17 cellular contexts compared by ENCODE assay signal in the genomic region with DNA sequence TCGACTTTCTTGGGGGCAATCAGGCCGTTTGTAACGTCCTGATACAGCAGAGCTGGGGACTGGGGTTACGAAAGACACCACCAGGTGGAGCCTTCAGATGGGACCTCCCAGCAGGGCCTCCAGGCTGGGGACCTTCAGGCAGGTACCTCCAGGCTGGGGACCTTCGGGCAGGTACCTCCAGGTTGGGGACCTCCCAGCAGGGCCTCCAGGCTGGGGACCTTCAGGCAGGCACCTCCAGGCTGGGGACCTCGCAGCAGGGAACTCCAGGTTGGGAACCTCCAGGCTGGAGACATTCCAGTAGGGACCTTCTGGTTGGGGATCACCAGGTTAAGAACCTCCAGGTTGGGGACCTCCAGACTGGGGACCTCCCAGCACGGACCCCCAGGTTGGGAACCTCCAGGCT. TPM values are rescaled to one million over a fixed set of nuclear protein-coding genes. Genes with fewer than 3 reads are reported as not detected.
DNase-seq lines count a peak whose midpoint lies in the region; TF ChIP-seq lines count a peak whose summit lies in the region.
"Had no signal": no experiment of that assay in that cellular context is flagged by ENCODE, and none has a peak within 500 bp of the region (broad histone marks: within the 10 kb centered on the region; RNA-seq: fewer than 3 reads in every experiment).

No MANE protein-coding gene starts in this region.

- no peaks in the 10 kb centered on the region for H3K4me1 Mint-ChIP-seq in chondrocyte (ENCODE audit: low read depth)

- H2BK5ac ChIP-seq in neuronal stem cell (ENCODE audit: low read length), result peak overlapping the region; percentile 43

- peak; percentile 44 for TF ChIP-seq CTCF in chondrocyte (IDR thresholded peaks at IDR 0.05)

- H3K4me1 ChIP-seq in Karpas-422 (ENCODE audit: low read length) (peaks cover 37% of the 10 kb centered on the region), neuronal stem cell (ENCODE audit: control insufficient read depth in 2 of 2, insufficient read depth in 1 of 2, low read depth in 1 of 2, low read length in 2 of 2) (peaks cover under 1 to 2% of the 10 kb centered on the region in 2 donors)

- H3K4me3 Mint-ChIP-seq in chondrocyte (ENCODE audit: unreplicated experiment), result no peak overlapping the region
- H3K4me3 Mint-ChIP-seq: activated CD4-positive, alpha-beta memory T cell treated with anti-CD3 and anti-CD28 coated beads for 36 hours had no signal

- no peak overlapping the region for H3K4ac ChIP-seq in neuronal stem cell (ENCODE audit: low read length)

- H4K20me1 ChIP-seq in Karpas-422 (ENCODE audit: insufficient read depth, low read depth, low read length), result peaks cover 79% of the 10 kb centered on the region

- H3K9me2 ChIP-seq in Karpas-422 (replicated peaks; ENCODE audit: insufficient read depth, low read length), result no peaks in the 10 kb centered on the region

- H3K27me3 ChIP-seq in Karpas-422 (ENCODE audit: low read length) (no peaks in the 10 kb centered on the region; the same call in 1 of the 2 replicates), neuronal stem cell (ENCODE audit: control insufficient read depth in 3 of 3, insufficient read depth in 3 of 3, low read depth in 1 of 3, low read length in 3 of 3) (no peaks in the 10 kb centered on the region)
- H3K27me3 ChIP-seq: ovary had no signal

- H3K4me3 ChIP-seq in Karpas-422 (ENCODE audit: low read length) (no peak overlapping the region), neuronal stem cell (ENCODE audit: low read length in 2 of 2) (no peak overlapping the region)
- H3K4me3 ChIP-seq: ovary had no signal

- H3K4me2 ChIP-seq in Karpas-422 (ENCODE audit: low read depth, low read length, poor library complexity, severe bottlenecking) (no peak overlapping the region), neuronal stem cell (ENCODE audit: insufficient read depth, low read length, poor library complexity, severe bottlenecking) (no peak overlapping the region)

- DNase-seq in DMS53 (lab: John Stamatoyannopoulos, UW) (peak; percentile 20), DMS53 treated with DMSO at 0.1 percent for 48 hours (lab: John Stamatoyannopoulos, UW; ENCODE audit: unreplicated experiment) (no peak), Karpas-422 (peak; percentile 80), chondrocyte (ENCODE audit: low spot score) (peak; percentile 82), neuronal stem cell (ENCODE audit: low spot score) (no peak), NCI-H446 (lab: John Stamatoyannopoulos, UW) (no peak), AML-193 (lab: John Stamatoyannopoulos, UW) (no peak), NOMO-1 treated with dmso at 0.1 percent for 144 hours (lab: John Stamatoyannopoulos, UW; ENCODE audit: unreplicated experiment) (no peak)
- DNase-seq: activated CD4-positive, alpha-beta memory T cell treated with anti-CD3 and anti-CD28 coated beads for 36 hours; COR-L47; NCI-H1105; NCI-H446 treated with DMSO at 0.1 percent for 48 hours had no signal

- H3K36me3 ChIP-seq in Karpas-422 (ENCODE audit: insufficient read depth, low read length) (no peaks in the 10 kb centered on the region), neuronal stem cell (replicated peaks in 1 of 2; ENCODE audit: control insufficient read depth in 2 of 2, insufficient read depth in 2 of 2, low read length in 2 of 2) (peaks cover 23 to 84% of the 10 kb centered on the region in 2 donors)
- H3K36me3 ChIP-seq: ovary had no signal

- no peak overlapping the region for H3K18ac ChIP-seq in neuronal stem cell (ENCODE audit: low read length)

- peak overlapping the region; percentile 18 for H2AK5ac ChIP-seq in neuronal stem cell (ENCODE audit: low read depth, low read length)

- H2BK15ac ChIP-seq in neuronal stem cell (ENCODE audit: low read length), result no peak overlapping the region

- no peak overlapping the region for H4K8ac ChIP-seq in neuronal stem cell (ENCODE audit: low read depth, low read length)

- H3K79me2 ChIP-seq in Karpas-422 (ENCODE audit: low read length), result no peaks in the 10 kb centered on the region

- H3K23ac ChIP-seq in neuronal stem cell (ENCODE audit: low read depth, low read length, poor library complexity), result no peak overlapping the region

- H2BK12ac ChIP-seq in neuronal stem cell (ENCODE audit: low read length), result no peak overlapping the region

- no peaks in the 10 kb centered on the region for H3K27me3 Mint-ChIP-seq in chondrocyte (ENCODE audit: low read depth)
- H3K27me3 Mint-ChIP-seq: activated CD4-positive, alpha-beta memory T cell treated with anti-CD3 and anti-CD28 coated beads for 36 hours had no signal

- WGBS in neuronal stem cell (ENCODE audit: extremely low coverage in 2 of 2, insufficient read length in 2 of 2, insufficient replicate concordance in 1 of 2), 2 donors, result no CpG with 5 or more reads among the region's 7 CpGs

- H3K9me3 ChIP-seq in Karpas-422 (ENCODE audit: low read length) (no peaks in the 10 kb centered on the region), neuronal stem cell (replicated peaks in 1 of 2; ENCODE audit: control insufficient read depth in 2 of 2, insufficient read depth in 1 of 2, low read depth in 1 of 2, low read length in 2 of 2) (peaks cover 12 to 21% of the 10 kb centered on the region in 2 donors)
- H3K9me3 ChIP-seq: ovary had no signal

- peaks cover 7% of the 10 kb centered on the region for H3K36me3 Mint-ChIP-seq in chondrocyte (ENCODE audit: low read depth)

- H3K14ac ChIP-seq in neuronal stem cell (ENCODE audit: low read length), result no peak overlapping the region

- H3K9me3 Mint-ChIP-seq in chondrocyte (ENCODE audit: low read depth), result no peaks in the 10 kb centered on the region

- peaks cover 41% of the 10 kb centered on the region for H3K79me1 ChIP-seq in neuronal stem cell (ENCODE audit: low read depth, low read length)

- H3K27ac ChIP-seq in Karpas-422 (ENCODE audit: low read length) (no peak overlapping the region), neuronal stem cell (replicated peaks; ENCODE audit: low read length) (no peak overlapping the region)
- H3K27ac ChIP-seq: ovary had no signal

- H4K91ac ChIP-seq in neuronal stem cell (ENCODE audit: low read depth, low read length, poor library complexity), result no peak overlapping the region

- H3K27ac Mint-ChIP-seq in chondrocyte (ENCODE audit: unreplicated experiment), result no peak overlapping the region
- H3K27ac Mint-ChIP-seq: activated CD4-positive, alpha-beta memory T cell treated with anti-CD3 and anti-CD28 coated beads for 36 hours had no signal

- H2BK120ac ChIP-seq in neuronal stem cell (ENCODE audit: low read depth, low read length), result no peak overlapping the region

- H3K9ac ChIP-seq in Karpas-422 (ENCODE audit: low read length), result no peak overlapping the region
- H3K9ac ChIP-seq in neuronal stem cell (ENCODE audit: low read depth, low read length, poor library complexity), result no peak overlapping the region

- H2AFZ ChIP-seq in Karpas-422 (ENCODE audit: low read length), result no peak overlapping the region
- no peak overlapping the region for H2AFZ ChIP-seq in neuronal stem cell (ENCODE audit: low read length)

RNA-seq across cellular contexts. Expression of a gene that starts 23.5 kb away (rescaled TPM):
- total RNA-seq in Karpas-422 (2014; rRNA removed; shearing (Covaris generic); ENCODE audit: low replicate concordance), result 5.5 and 9.2 TPM in 2 replicates
- 1.4 to 4.4 TPM (median 3.8 TPM) in 3 replicates for total RNA-seq in chondrocyte
- 1.7 TPM for polyA plus RNA-seq in neuronal stem cell (2013, experiment 1 of 2)
- 1.5 TPM for polyA plus RNA-seq in neuronal stem cell (2013, experiment 2 of 2)

RNA-seq across cellular contexts. Expression of a gene that starts 37.9 kb away (rescaled TPM):
- not detected in 2 replicates for total RNA-seq in Karpas-422 (2014; rRNA removed; shearing (Covaris generic); ENCODE audit: low replicate concordance)
- total RNA-seq in chondrocyte, result not detected in 3 replicates
- not detected for polyA plus RNA-seq in neuronal stem cell (2013, experiment 1 of 2)
- polyA plus RNA-seq in neuronal stem cell (2013, experiment 2 of 2), result not detected
- total RNA-seq: A172; activated CD4-positive, alpha-beta memory T cell treated with anti-CD3 and anti-CD28 coated beads for 36 hours; astrocyte; mesenteric fat pad; T-helper 2 cell treated with Interferon-gamma antibody and Interleukin-4, amounts not matched to agents 100 ng/mL and 5 ng/mL, for 36 hours had no signal

RNA-seq across cellular contexts. Expression of a gene that starts 45.5 kb away (rescaled TPM):
- 14.5 and 20.5 TPM in 2 replicates for total RNA-seq in Karpas-422 (2014; rRNA removed; shearing (Covaris generic); ENCODE audit: low replicate concordance)
- 9.2 to 9.6 TPM (median 9.5 TPM) in 3 replicates for total RNA-seq in chondrocyte
- polyA plus RNA-seq in neuronal stem cell (2013, experiment 1 of 2), result 8.7 TPM
- 8.9 TPM for polyA plus RNA-seq in neuronal stem cell (2013, experiment 2 of 2)

Comparison
In these comparisons a context has a peak if more than half of its experiments do, and no peak if none do; other contexts are left out.
1. DNase-seq: peak in DMS53 (single experiment), Karpas-422 (single experiment) and chondrocyte (single experiment); none in DMS53 treated with DMSO at 0.1 percent for 48 hours (single experiment), neuronal stem cell (single experiment), NCI-H446 (0 of 2), AML-193 (0 of 2) and NOMO-1 treated with dmso at 0.1 percent for 144 hours (single experiment).